21 cellular contexts compared by ENCODE assay signal in genomic region chr10:50286996-50287803, GRCh38. TPM values are rescaled to one million over a fixed set of nuclear protein-coding genes. Genes with fewer than 3 reads are reported as not detected.
DNase-seq lines count a peak whose midpoint lies in the region; ATAC-seq, FAIRE-seq and TF ChIP-seq lines count a peak whose summit lies in the region.
"Had no signal": no experiment of that assay in that cellular context is flagged by ENCODE, and none has a peak within 500 bp of the region (broad histone marks: within the 10 kb centered on the region; RNA-seq: fewer than 3 reads in every experiment).

No MANE protein-coding gene starts in this region.

- no peak overlapping the region for H3K9ac ChIP-seq in HepG2 (ENCODE audit: insufficient read depth, low read depth, low read length)
- H3K9ac ChIP-seq in MM.1S (ENCODE audit: low read length): no peak overlapping the region
- H3K9ac ChIP-seq: GM23248 had no signal

- TF ChIP-seq POLR2A in HepG2 (IDR thresholded peaks at IDR 0.05; ENCODE audit: insufficient read depth in 1 of 2, low read depth in 2 of 2, low read length in 2 of 2) (no peak), GM12892 (IDR thresholded peaks at IDR 0.05; ENCODE audit: low read depth, low read length) (no peak)

- no peaks in the 10 kb centered on the region for H3K79me2 ChIP-seq in HepG2 (ENCODE audit: insufficient read depth, low read length)
- no peaks in the 10 kb centered on the region for H3K79me2 ChIP-seq in MM.1S (ENCODE audit: low read length)

- POLR2A ChIA-PET in HepG2 (lab: Yijun Ruan, JAX): no interaction called here

- no peaks in the 10 kb centered on the region for H3K36me3 ChIP-seq in HepG2 (replicated peaks in 1 of 2; ENCODE audit: control insufficient read depth in 1 of 2, insufficient read depth in 2 of 2, low read length in 2 of 2)
- no peaks in the 10 kb centered on the region for H3K36me3 ChIP-seq in aorta (ENCODE audit: control insufficient read depth in 1 of 2, insufficient read depth in 2 of 2, low read length in 1 of 2)
- H3K36me3 ChIP-seq in MM.1S (replicated peaks; ENCODE audit: insufficient read depth, low read length): no peaks in the 10 kb centered on the region

- 52% methylated on average over 7 of the region's 9 CpGs for WGBS in HepG2 (ENCODE audit: low lambda C conversion rate)
- WGBS in aorta, 2 donors: 68 to 72% methylated on average over 9 of the region's 9 CpGs

- peak overlapping the region; percentile 19 for H3K27ac Mint-ChIP-seq in activated naive CD4-positive, alpha-beta T cell treated with anti-CD3 and anti-CD28 coated beads, Interleukin-2, amount 50 U/mL, for 24 hours
- H3K27ac Mint-ChIP-seq: CD14-positive monocyte had no signal

- H3K4me3 ChIP-seq in HepG2 (replicated peaks in 1 of 3; ENCODE audit: insufficient read depth in 1 of 3, low read depth in 2 of 3, low read length in 3 of 3) (no peak overlapping the region), aorta (ENCODE audit: low read length in 2 of 2) (no peak overlapping the region), MM.1S (ENCODE audit: low read length) (no peak overlapping the region)
- H3K4me3 ChIP-seq: GM23248 had no signal

- no peak for DNase-seq in activated naive CD4-positive, alpha-beta T cell treated with Interleukin-2 at 50 U/mL for 16 hours
- DNase-seq in cerebellum (ENCODE audit: low spot score) (peak; percentile 5), HepG2 (ENCODE audit: low spot score) (no peak), aorta (no peak), GM12892 (ENCODE audit: insufficient read length) (no peak), MM.1S (no peak), HuH-7.5 (ENCODE audit: low spot score) (no peak)
- DNase-seq: 8988T, GF-D8, HCEC 1CT, KG1, NCI-H1105 treated with DMSO at 0.1 percent for 48 hours, NCI-H2081 treated with DMSO at 0.1 percent for 48 hours, NCI-H2171 treated with DMSO at 0.1 percent for 48 hours, NCI-H524 treated with DMSO at 0.1 percent for 48 hours, NCI-H82 had no signal

- peaks cover 8% of the 10 kb centered on the region for H3K27me3 Mint-ChIP-seq in activated naive CD4-positive, alpha-beta T cell treated with anti-CD3 and anti-CD28 coated beads, Interleukin-2, amount 50 U/mL, for 24 hours

- no peaks in the 10 kb centered on the region for H3K9me3 ChIP-seq in HepG2 (ENCODE audit: low read length)
- H3K9me3 ChIP-seq in aorta (ENCODE audit: control insufficient read depth, low read length): no peaks in the 10 kb centered on the region
- H3K9me3 ChIP-seq in MM.1S (replicated peaks; ENCODE audit: insufficient read depth, low read length): no peaks in the 10 kb centered on the region

- no peaks in the 10 kb centered on the region for H3K9me3 Mint-ChIP-seq in activated naive CD4-positive, alpha-beta T cell treated with anti-CD3 and anti-CD28 coated beads, Interleukin-2, amount 50 U/mL, for 24 hours
- H3K9me3 Mint-ChIP-seq: CD14-positive monocyte had no signal

- CTCF ChIA-PET in HepG2 (lab: Yijun Ruan, JAX; ENCODE audit: low intra/inter-chr PET ratio, low total read pairs): no interaction called here

- FAIRE-seq in HepG2 (lab: Jason Lieb, UNC) (no peak), GM12892 (lab: Jason Lieb, UNC) (no peak)
- FAIRE-seq: RCC 7860 had no signal

- ATAC-seq in HepG2 (peak; percentile 69), aorta (ENCODE audit: low FRiP score) (peak; percentile 33)
- ATAC-seq: Right ventricle myocardium inferior had no signal

- H3K4me1 ChIP-seq in HepG2 (ENCODE audit: insufficient read depth, low read length) (no peaks in the 10 kb centered on the region), aorta (ENCODE audit: control insufficient read depth in 1 of 2, insufficient read depth in 2 of 2, low read length in 2 of 2) (no peaks in the 10 kb centered on the region), MM.1S (ENCODE audit: low read length) (no peaks in the 10 kb centered on the region)

- H3K9me2 ChIP-seq in MM.1S (replicated peaks; ENCODE audit: insufficient read depth, low read length): no peaks in the 10 kb centered on the region

- in situ Hi-C loops in HepG2 (cut with HindIII; ENCODE audit: extremely low pct_ligation_motif_present, low pct_unique_long_range_greater_than_20kb): no loop called here

- no peak for TF ChIP-seq EP300 in HepG2 (IDR thresholded peaks at IDR 0.05; ENCODE audit: low read depth in 2 of 2, low read length in 2 of 2)
- TF ChIP-seq EP300 in HepG2 (CRISPR knock-in tag; IDR thresholded peaks at IDR 0.05; ENCODE audit: borderline replicate concordance): no peak

- BruUV-seq in HepG2 (replicated peaks; lab: Mats Ljungman, UMichigan): no TSS peak

- TF ChIP-seq CTCF in HepG2 (CRISPR knock-in tag; IDR thresholded peaks at IDR 0.05) (no peak), MM.1S (IDR thresholded peaks at IDR 0.05; ENCODE audit: low read length) (no peak)

- H4K20me1 ChIP-seq in HepG2 (ENCODE audit: insufficient read depth, low read length) (no peaks in the 10 kb centered on the region), MM.1S (ENCODE audit: insufficient read depth, low read length) (no peaks in the 10 kb centered on the region)

- no peaks in the 10 kb centered on the region for H3K36me3 Mint-ChIP-seq in activated naive CD4-positive, alpha-beta T cell treated with anti-CD3 and anti-CD28 coated beads, Interleukin-2, amount 50 U/mL, for 24 hours
- H3K36me3 Mint-ChIP-seq: CD14-positive monocyte had no signal

- H3K4me1 Mint-ChIP-seq in activated naive CD4-positive, alpha-beta T cell treated with anti-CD3 and anti-CD28 coated beads, Interleukin-2, amount 50 U/mL, for 24 hours: no peaks in the 10 kb centered on the region

- no peaks in the 10 kb centered on the region for H3F3A ChIP-seq in MM.1S (ENCODE audit: insufficient read depth, low read length)

- no peak overlapping the region for H3K4me3 Mint-ChIP-seq in activated naive CD4-positive, alpha-beta T cell treated with anti-CD3 and anti-CD28 coated beads, Interleukin-2, amount 50 U/mL, for 24 hours
- H3K4me3 Mint-ChIP-seq: CD14-positive monocyte had no signal

- no peak for TF ChIP-seq RAD21 in HepG2 (CRISPR knock-in tag; IDR thresholded peaks at IDR 0.05)

- H2AFZ ChIP-seq in HepG2 (ENCODE audit: low read length) (no peak overlapping the region), MM.1S (ENCODE audit: low read length) (no peak overlapping the region)
- H2AFZ ChIP-seq: GM23248 had no signal

- no peaks in the 10 kb centered on the region for H3K27me3 ChIP-seq in HepG2 (ENCODE audit: control insufficient read depth in 1 of 2, insufficient read depth in 2 of 2, low read length in 2 of 2)
- H3K27me3 ChIP-seq in aorta (ENCODE audit: control insufficient read depth in 1 of 2, insufficient read depth in 2 of 2, low read length in 1 of 2): no peaks in the 10 kb centered on the region
- H3K27me3 ChIP-seq in MM.1S (replicated peaks; ENCODE audit: insufficient read depth, low read length): no peaks in the 10 kb centered on the region

- intact Hi-C loops in HepG2 (cut with micrococcal nuclease; ENCODE audit: unreplicated experiment) (no loop called here), aorta (cut with DNase I) (no loop called here)

- H3K27ac ChIP-seq in HepG2 (ENCODE audit: extremely low read length, insufficient read depth, low read length): no peak overlapping the region
- no peak overlapping the region for H3K27ac ChIP-seq in aorta (ENCODE audit: low read depth in 1 of 2, low read length in 2 of 2)
- H3K27ac ChIP-seq in MM.1S (ENCODE audit: low read length): no peak overlapping the region
- H3K27ac ChIP-seq: GM23248 had no signal

- H3K4me2 ChIP-seq in HepG2 (ENCODE audit: low read depth, low read length) (no peak overlapping the region), MM.1S (ENCODE audit: low read depth, low read length) (no peak overlapping the region)

TF ChIP-seq in HepG2, 621 proteins besides CTCF, POLR2A, EP300 and RAD21 (continues in another document):
- TF ChIP-seq RFXANK (CRISPR knock-in tag; IDR thresholded peaks at IDR 0.05) (no peak), BRCA1 (CRISPR knock-in tag; IDR thresholded peaks at IDR 0.05) (no peak), ZNF138 (CRISPR knock-in tag; IDR thresholded peaks at IDR 0.05; ENCODE audit: low read depth) (no peak), MYC (CRISPR knock-in tag; IDR thresholded peaks at IDR 0.05; ENCODE audit: borderline replicate concordance) (no peak), NR2F6 (IDR thresholded peaks at IDR 0.05) (no peak), NR2F6 (CRISPR knock-in tag; IDR thresholded peaks at IDR 0.05) (no peak), KMT2A (CRISPR knock-in tag; IDR thresholded peaks at IDR 0.05) (no peak)
- TF ChIP-seq, protein P1, sequence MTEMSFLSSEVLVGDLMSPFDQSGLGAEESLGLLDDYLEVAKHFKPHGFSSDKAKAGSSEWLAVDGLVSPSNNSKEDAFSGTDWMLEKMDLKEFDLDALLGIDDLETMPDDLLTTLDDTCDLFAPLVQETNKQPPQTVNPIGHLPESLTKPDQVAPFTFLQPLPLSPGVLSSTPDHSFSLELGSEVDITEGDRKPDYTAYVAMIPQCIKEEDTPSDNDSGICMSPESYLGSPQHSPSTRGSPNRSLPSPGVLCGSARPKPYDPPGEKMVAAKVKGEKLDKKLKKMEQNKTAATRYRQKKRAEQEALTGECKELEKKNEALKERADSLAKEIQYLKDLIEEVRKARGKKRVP (CRISPR knock-in tag; IDR thresholded peaks at IDR 0.05): no peak

RNA-seq across cellular contexts. Expression of gene ASAH2, which starts 35.9 kb away (rescaled TPM):
- 1.5 TPM for total RNA-seq in cerebellum
- total RNA-seq in HepG2 (2016; rRNA removed; fragmentation: Illumina TruSeq; extraction: Trizol): 8.9 and 16.0 TPM in 2 replicates
- total RNA-seq in HepG2 (2016; cell fraction: cytosol; rRNA removed; fragmentation: Illumina TruSeq; extraction: Trizol; ENCODE audit: low read depth): 1.1 and 1.7 TPM in 2 replicates
- total RNA-seq in HepG2 (2016; cell fraction: insoluble cytoplasmic fraction; rRNA removed; fragmentation: Illumina TruSeq; extraction: Trizol): 8.2 and 13.2 TPM in 2 replicates
- total RNA-seq in HepG2 (2016; cell fraction: membrane; rRNA removed; fragmentation: Illumina TruSeq; extraction: Trizol): 2.7 and 6.0 TPM in 2 replicates
- total RNA-seq in HepG2 (2016; cell fraction: nucleus; rRNA removed; fragmentation: Illumina TruSeq; extraction: Trizol): 12.5 and 13.1 TPM in 2 replicates
- 14.8 and 17.9 TPM in 2 replicates for polyA plus RNA-seq in HepG2 (2011; rRNA removed)
- polyA plus RNA-seq in HepG2 (2011; cell fraction: cytosol; rRNA removed): 10.0 and 11.0 TPM in 2 replicates
- 8.1 and 9.8 TPM in 2 replicates for polyA plus RNA-seq in HepG2 (2011; cell fraction: nucleus; rRNA removed)
- 4.6 TPM in 2 replicates for polyA plus RNA-seq in HepG2 (2012)
- polyA plus RNA-seq in HepG2 (2016; cell fraction: cytosol; fragmentation: Illumina TruSeq; extraction: Trizol; ENCODE audit: low read depth): 0.70 and 1.3 TPM in 2 replicates
- polyA plus RNA-seq in HepG2 (2016; cell fraction: insoluble cytoplasmic fraction; fragmentation: Illumina TruSeq; extraction: Trizol; ENCODE audit: low read depth): 3.4 and 6.6 TPM in 2 replicates
- polyA plus RNA-seq in HepG2 (2016; cell fraction: membrane; fragmentation: Illumina TruSeq; extraction: Trizol; ENCODE audit: low read depth): 0.94 and 1.8 TPM in 2 replicates
- 12.1 and 13.5 TPM in 2 replicates for polyA plus RNA-seq in HepG2 (2016; cell fraction: nucleus; fragmentation: Illumina TruSeq; extraction: Trizol; ENCODE audit: insufficient read depth, low read depth)
- 2.8 and 27.5 TPM in 2 replicates for polyA minus RNA-seq in HepG2 (2011; rRNA and poly(A)+ RNA removed; ENCODE audit: low replicate concordance)
- 15.3 and 18.1 TPM in 2 replicates for polyA minus RNA-seq in HepG2 (2011; cell fraction: cytosol; rRNA and poly(A)+ RNA removed)
- 15.1 and 15.3 TPM in 2 replicates for polyA minus RNA-seq in HepG2 (2011; cell fraction: nucleus; rRNA and poly(A)+ RNA removed)
- 1 to 10 TPM; 2.3 to 5.2 TPM for total RNA-seq in aorta
- 1 to 10 TPM in 1 of 2 donors, under 1 TPM in 1; 0.08 to 2.1 TPM for polyA plus RNA-seq in aorta
- polyA plus RNA-seq in GM12892 (2012; ENCODE audit: missing spikeins): 4.5 TPM
- polyA plus RNA-seq: CD14-positive monocyte had no signal
